Comparison of ENCODE assay signal across 14 cellular contexts in genomic region chr18:47990981-47991380, GRCh38.
DNase-seq lines count a peak whose midpoint lies in the region; TF ChIP-seq lines count a peak whose summit lies in the region.
"Had no signal": no experiment of that assay in that cellular context is flagged by ENCODE, and none has a peak within 500 bp of the region (broad histone marks: within the 10 kb centered on the region; RNA-seq: fewer than 3 reads in every experiment).

No MANE protein-coding gene starts in this region.

- TF ChIP-seq CTCF in NB4 (IDR thresholded peaks at IDR 0.05; ENCODE audit: low read depth, low read length), result no peak

- H3K4me2 ChIP-seq in BLaER1 treated with 17β-estradiol and CSF1 and Interleukin-3, amounts not matched to agents 10 nM and 100 nM, result peak overlapping the region in 10 of 11 experiments; percentile 15 to 96 (median 77); a peak in 18 of 22 replicates
- no peak overlapping the region for H3K4me2 ChIP-seq in trophoblast cell (ENCODE audit: low read length)

- peak overlapping the region; percentile 15 for H2BK12ac ChIP-seq in trophoblast cell (ENCODE audit: low read length)

- H3K9me3 ChIP-seq in BLaER1 treated with 17β-estradiol and CSF1 and Interleukin-3, amounts not matched to agents 10 nM and 100 nM (replicated peaks in 1 of 11), result no peaks in the 10 kb centered on the region
- no peaks in the 10 kb centered on the region for H3K9me3 ChIP-seq in trophoblast cell (ENCODE audit: insufficient read depth, low read depth, low read length)
- H3K9me3 ChIP-seq: SJSA1 had no signal

- peak overlapping the region in 3 of 11 experiments; percentile 12 to 26 (median 22); a peak in 4 of 22 replicates for H3K9ac ChIP-seq in BLaER1 treated with 17β-estradiol and CSF1 and Interleukin-3, amounts not matched to agents 10 nM and 100 nM
- no peak overlapping the region for H3K9ac ChIP-seq in trophoblast cell (ENCODE audit: low read length)

- DNase-seq in NB4 (ENCODE audit: low read depth), result peak; percentile 48
- DNase-seq in NCI-H82 treated with DMSO at 0.1 percent for 48 hours (lab: John Stamatoyannopoulos, UW; ENCODE audit: unreplicated experiment), result peak; percentile 86
- DNase-seq in trophoblast cell, result no peak
- DNase-seq in COLO829 (ENCODE audit: low spot score), result no peak
- no peak for DNase-seq in T-helper 2 cell
- DNase-seq in MV-4-11 (lab: John Stamatoyannopoulos, UW), result no peak
- no peak for DNase-seq in substantia nigra (lab: John Stamatoyannopoulos, UW)
- DNase-seq: ACHN, MM.1S, NCI-H1930, NCI-H2227 treated with DMSO at 0.1 percent for 48 hours, NCI-H526 had no signal

- no peak for TF ChIP-seq POLR2A in NB4 (IDR thresholded peaks at IDR 0.05; ENCODE audit: extremely low read depth, insufficient read length)

- no peak overlapping the region for H3K4me3 ChIP-seq in BLaER1 treated with 17β-estradiol and CSF1 and Interleukin-3, amounts not matched to agents 10 nM and 100 nM
- no peak overlapping the region for H3K4me3 ChIP-seq in NB4 (ENCODE audit: low read depth, low read length)
- H3K4me3 ChIP-seq in trophoblast cell (ENCODE audit: low read depth, low read length), result no peak overlapping the region
- H3K4me3 ChIP-seq: SJSA1 had no signal

- H4K8ac ChIP-seq in trophoblast cell (ENCODE audit: low read depth, low read length), result no peak overlapping the region

- H3K79me2 ChIP-seq in trophoblast cell (ENCODE audit: control insufficient read depth, insufficient read depth, low read length, poor library complexity), result no peaks in the 10 kb centered on the region

- no peak overlapping the region for H4K91ac ChIP-seq in trophoblast cell (ENCODE audit: low read depth, low read length)

- no peak overlapping the region for H2AK5ac ChIP-seq in trophoblast cell (ENCODE audit: low read length)

- peak overlapping the region in 2 of 11 experiments; percentile 18 to 34; a peak in 3 of 22 replicates for H3K27ac ChIP-seq in BLaER1 treated with 17β-estradiol and CSF1 and Interleukin-3, amounts not matched to agents 10 nM and 100 nM
- H3K27ac ChIP-seq in trophoblast cell (ENCODE audit: low read depth, low read length) (no peak overlapping the region), substantia nigra (ENCODE audit: low read depth, low read length, poor library complexity, severe bottlenecking) (no peak overlapping the region)
- H3K27ac ChIP-seq: SJSA1 had no signal

- no peak overlapping the region for H3K14ac ChIP-seq in trophoblast cell (ENCODE audit: low read length)

- no peaks in the 10 kb centered on the region for H3K27me3 ChIP-seq in BLaER1 treated with 17β-estradiol and CSF1 and Interleukin-3, amounts not matched to agents 10 nM and 100 nM
- H3K27me3 ChIP-seq in trophoblast cell (ENCODE audit: insufficient read depth, low read length), result no peaks in the 10 kb centered on the region
- H3K27me3 ChIP-seq: SJSA1 had no signal

- no peak overlapping the region for H3K4ac ChIP-seq in trophoblast cell (ENCODE audit: low read depth, low read length)

- WGBS in trophoblast cell (ENCODE audit: extremely low coverage, insufficient coverage, insufficient read length), result no CpG with 5 or more reads among the region's 5 CpGs

- no peaks in the 10 kb centered on the region for H4K20me1 ChIP-seq in BLaER1 treated with 17β-estradiol and CSF1 and Interleukin-3, amounts not matched to agents 10 nM and 100 nM

- no peak overlapping the region for H2BK120ac ChIP-seq in trophoblast cell (ENCODE audit: insufficient read depth, low read length, poor library complexity)

- H3K4me1 ChIP-seq in BLaER1 treated with 17β-estradiol and CSF1 and Interleukin-3, amounts not matched to agents 10 nM and 100 nM, result peaks cover 22 to 92% (median 79%) of the 10 kb centered on the region in 10 experiments
- H3K4me1 ChIP-seq in trophoblast cell (ENCODE audit: control insufficient read depth in 1 of 2, insufficient read depth in 2 of 2, low read length in 2 of 2), result peaks cover 16 to 31% of the 10 kb centered on the region in 2 experiments

- no peak overlapping the region for H4K12ac ChIP-seq in trophoblast cell (ENCODE audit: low read depth, low read length)

- no peak overlapping the region for H3K18ac ChIP-seq in trophoblast cell (ENCODE audit: low read length)

- H3K79me1 ChIP-seq in trophoblast cell (ENCODE audit: low read length), result peaks cover 7% of the 10 kb centered on the region

- H3K36me3 ChIP-seq in BLaER1 treated with 17β-estradiol and CSF1 and Interleukin-3, amounts not matched to agents 10 nM and 100 nM, result no peaks in the 10 kb centered on the region
- H3K36me3 ChIP-seq in trophoblast cell (ENCODE audit: control insufficient read depth in 1 of 2, insufficient read depth in 2 of 2, low read length in 2 of 2), result no peaks in the 10 kb centered on the region
- H3K36me3 ChIP-seq: SJSA1 had no signal

- no peak overlapping the region for H3K23ac ChIP-seq in trophoblast cell (ENCODE audit: low read length)

- H2AFZ ChIP-seq in trophoblast cell (ENCODE audit: insufficient read depth, low read length, poor library complexity), result no peak overlapping the region

- H2BK5ac ChIP-seq in trophoblast cell (ENCODE audit: low read depth, low read length, poor library complexity), result no peak overlapping the region

Comparison
In these comparisons a context has a peak if more than half of its experiments do, and no peak if none do; other contexts are left out.
1. DNase-seq: peak in NB4 (single experiment) and NCI-H82 treated with DMSO at 0.1 percent for 48 hours (single experiment); none in trophoblast cell (0 of 2), COLO829 (single experiment), T-helper 2 cell (0 of 5), MV-4-11 (single experiment) and substantia nigra (0 of 49).